Comparison of ENCODE assay signal across 33 cellular contexts in the genomic region with DNA sequence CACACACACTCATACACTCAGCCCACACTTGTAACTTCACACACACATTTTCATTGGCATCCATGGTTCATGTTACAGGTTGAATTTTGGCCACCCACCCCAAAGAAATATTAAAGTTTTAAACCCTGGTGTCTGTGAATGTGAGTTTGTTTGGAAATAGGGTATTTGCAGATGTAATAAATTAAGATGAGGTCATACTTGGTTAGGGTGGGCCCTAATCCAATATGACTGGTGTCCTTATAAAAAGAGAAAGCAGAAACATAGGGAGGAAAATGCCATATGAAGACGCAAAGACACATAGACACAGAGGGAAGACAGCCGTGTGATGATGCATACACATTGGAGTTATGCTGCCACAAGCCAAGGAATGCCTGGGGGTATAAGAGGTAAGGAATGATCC.
"Had no signal": no experiment of that assay in that cellular context is flagged by ENCODE, and none has a peak within 500 bp of the region (broad histone marks: within the 10 kb centered on the region; RNA-seq: fewer than 3 reads in every experiment).

No MANE protein-coding gene starts in this region.

- DNase-seq: activated effector memory CD4-positive, alpha-beta T cell treated with anti-CD3 and anti-CD28 coated beads, Interleukin-2, amount 50 U/mL, for 16 hours; activated effector memory CD4-positive, alpha-beta T cell treated with Interleukin-2 at 50 U/mL for 16 hours; activated gamma-delta T cell; activated gamma-delta T cell treated with Interleukin-2 at 50 U/mL for 16 hours; activated naive CD4-positive, alpha-beta T cell; activated naive CD4-positive, alpha-beta T cell treated with anti-CD3 and anti-CD28 coated beads for 36 hours; activated naive CD4-positive, alpha-beta T cell treated with anti-CD3 and anti-CD28 coated beads, Interleukin-2, amount 10 ng/mL, durations not matched to agents 7 days and 5 days; activated naive CD4-positive, alpha-beta T cell treated with anti-CD3 and anti-CD28 coated beads, Interleukin-2, amount 50 U/mL, for 16 hours; activated naive CD4-positive, alpha-beta T cell treated with Interleukin-2 at 50 U/mL for 16 hours; activated naive CD8-positive, alpha-beta T cell treated with anti-CD3 and anti-CD28 coated beads for 36 hours; activated naive CD8-positive, alpha-beta T cell treated with anti-CD3 and anti-CD28 coated beads, Interleukin-2, amount 10 ng/mL, durations not matched to agents 7 days and 5 days; activated naive CD8-positive, alpha-beta T cell treated with anti-CD3 and anti-CD28 coated beads, Interleukin-2, amount 50 U/mL, for 24 hours; activated T-cell treated with anti-CD3 and anti-CD28 coated beads, Interleukin-2, amount 50 U/mL, for 1 hour; activated T-cell treated with anti-CD3 and anti-CD28 coated beads, Interleukin-2, amount 50 U/mL, for 24 hours; activated T-cell treated with anti-CD3 and anti-CD28 coated beads, Interleukin-2, amount 50 U/mL, for 4 hours; activated T-cell treated with anti-CD3 and anti-CD28 coated beads, Interleukin-2, amount 50 U/mL, for 48 hours; activated T-cell treated with anti-CD3 and anti-CD28 coated beads, Interleukin-2, amount 50 U/mL, for 72 hours; adrenal gland; amniotic stem cell; amygdala; anterior cingulate cortex; aorta; body of pancreas; brain microvascular endothelial cell; caudate nucleus; central memory CD4-positive, alpha-beta T cell; cerebellar nuclear complex had no signal

- H3K4me3 ChIP-seq: adrenal gland, ascending aorta, body of pancreas, breast epithelium, cardiac muscle cell had no signal

- FAIRE-seq: astrocyte, bronchial epithelial cell had no signal

- H3K27ac ChIP-seq: adrenal gland, ascending aorta, body of pancreas, brain microvascular endothelial cell, breast epithelium had no signal

- H3K9me3 ChIP-seq: adrenal gland, ascending aorta, body of pancreas had no signal

- ATAC-seq: activated naive CD8-positive, alpha-beta T cell treated with anti-CD3 and anti-CD28 coated beads, Interleukin-2, amount 50 U/mL, for 24 hours; activated T-cell treated with anti-CD3 and anti-CD28 coated beads, Interleukin-2, amount 50 U/mL, for 4 hours; activated T-helper 17 cell treated with anti-CD3 and anti-CD28 coated beads, Interleukin-2, amount 50 U/mL, for 72 hours; body of pancreas had no signal

- H3K4me1 ChIP-seq: adrenal gland, ascending aorta, body of pancreas, breast epithelium had no signal

- H3K36me3 ChIP-seq: adrenal gland, ascending aorta, brain microvascular endothelial cell, breast epithelium, cardiac muscle cell had no signal

- H3K27me3 ChIP-seq: adrenal gland, ascending aorta, body of pancreas, brain microvascular endothelial cell, breast epithelium, cardiac muscle cell had no signal
